ENCODE assay signal across 2 cellular contexts in the genomic region with DNA sequence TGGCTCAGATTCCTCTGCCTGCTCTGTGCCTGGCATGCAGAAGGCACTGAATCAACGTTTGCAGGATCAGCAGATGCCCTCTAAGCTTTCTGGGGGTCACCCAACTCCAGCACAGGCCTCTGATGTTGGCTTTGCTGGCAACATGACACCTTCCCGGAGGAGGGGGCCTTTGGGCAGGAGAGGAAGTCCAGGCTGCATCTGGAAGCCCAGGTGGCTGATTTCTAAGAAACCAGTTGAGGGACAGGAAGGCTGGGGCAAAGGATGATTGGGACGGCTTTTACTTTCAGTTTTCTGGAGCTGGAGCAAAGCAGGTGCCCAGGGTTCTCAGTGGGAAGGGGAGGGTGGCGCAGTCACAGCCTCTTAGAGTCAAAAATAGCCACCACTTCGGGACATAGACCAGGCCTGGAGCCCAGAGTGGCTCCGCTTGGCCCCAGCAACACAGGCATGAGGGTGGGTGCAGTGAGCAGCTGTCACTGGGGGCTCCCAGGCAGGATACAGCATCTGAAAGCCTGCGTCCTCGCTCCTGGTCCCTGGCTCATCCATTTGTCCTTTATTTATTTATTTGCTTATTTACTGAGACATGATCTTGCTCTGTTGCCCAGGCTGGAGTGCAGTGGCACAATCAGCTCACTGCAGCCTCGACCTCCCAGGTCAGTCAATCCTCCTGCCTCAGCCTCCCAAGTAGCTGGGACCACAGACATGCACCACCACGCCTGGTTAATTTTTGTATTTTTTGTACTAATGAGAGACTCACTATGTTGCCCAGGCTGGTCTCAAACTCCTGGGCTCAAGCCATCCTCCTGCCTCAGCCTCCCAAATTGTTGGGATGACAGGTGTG.
TF ChIP-seq lines count a peak whose summit lies in the region.

No MANE protein-coding gene starts in this region.

TF ChIP-seq in H1, 55 proteins besides CTCF, POLR2A, EP300 and RAD21:
- TF ChIP-seq POU5F1 (IDR thresholded peaks at IDR 0.05; ENCODE audit: low read depth, low read length) (no peak), JUND (IDR thresholded peaks at IDR 0.05; ENCODE audit: low read length) (no peak), TAF1 (IDR thresholded peaks at IDR 0.05; ENCODE audit: low read depth, low read length) (no peak), GABPA (IDR thresholded peaks at IDR 0.05; ENCODE audit: borderline replicate concordance, insufficient read depth, low read length) (no peak), RFX5 (IDR thresholded peaks at IDR 0.05; ENCODE audit: borderline replicate concordance, low read depth, low read length) (no peak), CREB1 (IDR thresholded peaks at IDR 0.05) (no peak), CHD2 (IDR thresholded peaks at IDR 0.05; ENCODE audit: low read length) (no peak), CBX8 (IDR thresholded peaks at IDR 0.05; ENCODE audit: borderline replicate concordance, low read depth, low read length) (no peak), POLR2AphosphoS5 (IDR thresholded peaks at IDR 0.05; ENCODE audit: low read depth, low read length) (no peak), HDAC6 (IDR thresholded peaks at IDR 0.05; ENCODE audit: low read depth, low read length) (no peak)

TF ChIP-seq in GM12891, 5 proteins besides CTCF, POLR2A, EP300 and RAD21:
- TF ChIP-seq POLR2AphosphoS5 (IDR thresholded peaks at IDR 0.05; ENCODE audit: low read depth, low read length): no peak
- no peak for TF ChIP-seq SPI1 (IDR thresholded peaks at IDR 0.05; ENCODE audit: low read depth, low read length)
- TF ChIP-seq POU2F2 (IDR thresholded peaks at IDR 0.05; ENCODE audit: low read depth, low read length): no peak
- no peak for TF ChIP-seq PAX5 (IDR thresholded peaks at IDR 0.05; ENCODE audit: insufficient read depth, low read length, severe bottlenecking)
- no peak for TF ChIP-seq TAF1 (IDR thresholded peaks at IDR 0.05; ENCODE audit: low read depth, low read length)
